14 cellular contexts compared by ENCODE assay signal in genomic region chr5:97658116-97658900, GRCh38.
DNase-seq lines count a peak whose midpoint lies in the region; TF ChIP-seq lines count a peak whose summit lies in the region.
"Had no signal": no experiment of that assay in that cellular context is flagged by ENCODE, and none has a peak within 500 bp of the region (broad histone marks: within the 10 kb centered on the region; RNA-seq: fewer than 3 reads in every experiment).

No MANE protein-coding gene starts in this region.

- H3K79me2 ChIP-seq in hepatocyte: no peaks in the 10 kb centered on the region

- H3K4me2 ChIP-seq in hepatocyte: no peak overlapping the region

- H3K9me3 Mint-ChIP-seq in nephron progenitor cell: no peaks in the 10 kb centered on the region

- no peaks in the 10 kb centered on the region for H3K36me3 ChIP-seq in hepatocyte (replicated peaks; ENCODE audit: insufficient read depth, low read depth)
- H3K36me3 ChIP-seq: BE2C had no signal

- WGBS in hepatocyte (ENCODE audit: low lambda C conversion rate, missing lambda C conversion rate): 79% methylated on average over 4 of the region's 4 CpGs

- TF ChIP-seq CTCF in RWPE1 (conservative IDR thresholded peaks at IDR 0.05; ENCODE audit: low read depth) (no peak), epithelial cell of esophagus (IDR thresholded peaks at IDR 0.05; ENCODE audit: insufficient read depth, low read depth, low read length, missing control alignments) (no peak), retinal pigment epithelial cell (conservative IDR thresholded peaks at IDR 0.05; ENCODE audit: low read depth, low read length) (no peak), hepatocyte (IDR thresholded peaks at IDR 0.05; ENCODE audit: poor library complexity) (no peak), nephron progenitor cell (IDR thresholded peaks at IDR 0.05) (no peak)

- DNase-seq in HPDE6-E6E7 (ENCODE audit: extremely low spot score) (peak; percentile 8), RWPE1 (ENCODE audit: low spot score) (peak; percentile 20), epithelial cell of esophagus (ENCODE audit: low read depth) (peak; percentile 52), retinal pigment epithelial cell (ENCODE audit: low read depth) (peak; percentile 7), hippocampal formation (lab: John Stamatoyannopoulos, UW) (no peak), hepatocyte (ENCODE audit: low spot score) (no peak), nephron progenitor cell (no peak)
- DNase-seq: BE2C; CD4-positive, alpha-beta memory T cell; H7; Karpas-422; NCI-H1930; NCI-H524 treated with DMSO at 0.1 percent for 48 hours; NK-92 treated with Interleukin-12 subunit alpha and Interleukin-12 subunit beta, amount 100 ng/mL, for 24 hours had no signal

- H4K20me1 ChIP-seq in hepatocyte (ENCODE audit: insufficient read depth, poor library complexity, severe bottlenecking): no peaks in the 10 kb centered on the region

- H3K4me3 ChIP-seq in epithelial cell of esophagus (ENCODE audit: low read length) (no peak overlapping the region), retinal pigment epithelial cell (ENCODE audit: low read length) (no peak overlapping the region), hepatocyte (no peak overlapping the region)

- H3K4me1 Mint-ChIP-seq in nephron progenitor cell: no peaks in the 10 kb centered on the region
- H3K4me1 Mint-ChIP-seq: CD4-positive, alpha-beta memory T cell had no signal

- no peak overlapping the region for H3K27ac Mint-ChIP-seq in nephron progenitor cell
- H3K27ac Mint-ChIP-seq: CD4-positive, alpha-beta memory T cell had no signal

- POLR2A ChIA-PET in RWPE1 (lab: Yijun Ruan, JAX; ENCODE audit: low non-redundant PET): no interaction called here

- no peak overlapping the region for H3K27ac ChIP-seq in RWPE1
- H3K27ac ChIP-seq in hepatocyte: no peak overlapping the region

- H3K36me3 Mint-ChIP-seq in nephron progenitor cell (ENCODE audit: low read depth): no peaks in the 10 kb centered on the region
- H3K36me3 Mint-ChIP-seq: CD4-positive, alpha-beta memory T cell had no signal

- no peaks in the 10 kb centered on the region for H3K9me3 ChIP-seq in hepatocyte (ENCODE audit: low read depth)
- H3K9me3 ChIP-seq: BE2C had no signal

- no peaks in the 10 kb centered on the region for H3K27me3 ChIP-seq in hepatocyte
- H3K27me3 ChIP-seq: BE2C had no signal

- no peak overlapping the region for H3K4me3 Mint-ChIP-seq in nephron progenitor cell
- H3K4me3 Mint-ChIP-seq: CD4-positive, alpha-beta memory T cell had no signal

- CTCF ChIA-PET in RWPE1 (lab: Yijun Ruan, JAX): no interaction called here

- H3K27me3 Mint-ChIP-seq in nephron progenitor cell (ENCODE audit: low read depth, poor library complexity): no peaks in the 10 kb centered on the region
- H3K27me3 Mint-ChIP-seq: CD4-positive, alpha-beta memory T cell had no signal

- H3K4me1 ChIP-seq in hepatocyte (ENCODE audit: insufficient read depth): no peaks in the 10 kb centered on the region
- H3K4me1 ChIP-seq: BE2C had no signal

- no peak overlapping the region for H2AFZ ChIP-seq in hepatocyte

- no peaks in the 10 kb centered on the region for H3K9me2 ChIP-seq in hepatocyte (replicated peaks; ENCODE audit: insufficient read depth)

Comparison
In these comparisons a context has a peak if more than half of its experiments do, and no peak if none do; other contexts are left out.
1. DNase-seq: peak in HPDE6-E6E7 (single experiment), RWPE1 (single experiment), epithelial cell of esophagus (single experiment) and retinal pigment epithelial cell (single experiment); none in hippocampal formation (0 of 2), hepatocyte (single experiment) and nephron progenitor cell (single experiment).